In the genomic region with DNA sequence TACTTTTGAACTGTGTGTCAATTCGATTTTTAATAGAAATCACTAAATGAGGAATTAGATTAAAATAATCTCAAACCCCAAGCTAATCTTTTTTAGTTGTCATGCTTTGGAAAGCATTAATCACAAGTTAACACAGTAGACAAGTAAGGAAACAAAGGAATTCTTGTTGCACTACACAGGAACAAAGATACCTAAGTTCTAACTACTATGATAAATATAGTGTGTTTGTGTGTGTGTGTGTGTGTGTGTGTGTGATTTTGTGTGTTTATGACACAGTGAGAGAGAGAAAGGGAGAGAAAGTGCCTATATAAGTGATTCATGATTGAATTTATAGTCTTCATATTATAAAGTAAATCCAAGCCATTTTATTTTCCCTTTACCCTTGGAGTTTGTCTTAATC, we compare ENCODE assay signal across 21 cellular contexts.
A peak's percentile ranks its signal among the peaks of the same experiment; 100 is the strongest.
DNase-seq lines count a peak whose midpoint lies in the region; ATAC-seq and TF ChIP-seq lines count a peak whose summit lies in the region.
"Had no signal": no experiment of that assay in that cellular context is flagged by ENCODE, and none has a peak within 500 bp of the region (broad histone marks: within the 10 kb centered on the region; RNA-seq: fewer than 3 reads in every experiment).

No MANE protein-coding gene starts in this region.

- in situ Hi-C loops in SK-MEL-5 (cut with HindIII; ENCODE audit: low pct_unique_long_range_greater_than_20kb, low sequenced_read_pairs), result no loop called here

- no peak overlapping the region for H3K4me3 ChIP-seq in retinal pigment epithelial cell (ENCODE audit: low read length)
- H3K4me3 ChIP-seq: A549; BLaER1 treated with 17β-estradiol and CSF1 and Interleukin-3, amounts not matched to agents 10 nM and 100 nM; GM12878 had no signal

- DNase-seq in COLO829 (ENCODE audit: low spot score) (peak; percentile 28), SK-MEL-5 (ENCODE audit: low read depth, low spot score) (peak; percentile 61), foreskin melanocyte (peak; percentile 53), retinal pigment epithelial cell (ENCODE audit: low read depth) (peak; percentile 47), MV-4-11 (lab: John Stamatoyannopoulos, UW) (no peak), iPS-NIHi7 (ENCODE audit: extremely low spot score) (no peak)
- DNase-seq: AML-193; CD4-positive, alpha-beta T cell; CD8-positive, alpha-beta T cell; COR-L47; DMS 273 treated with DMSO at 0.1 percent for 48 hours; DMS153; DMS53; DMS79; DND-41; EL; GDM1 had no signal

- ATAC-seq in GM21576 (IDR thresholded peaks at IDR 0.05; ENCODE audit: unreplicated experiment), result no peak
- ATAC-seq: A549; CD8-positive, alpha-beta T cell; GM12878 had no signal

- TF ChIP-seq CTCF in retinal pigment epithelial cell (conservative IDR thresholded peaks at IDR 0.05; ENCODE audit: low read depth, low read length), result no peak

Comparison
In these comparisons a context has a peak if more than half of its experiments do, and no peak if none do; other contexts are left out.
1. DNase-seq: peak in COLO829 (single experiment), SK-MEL-5 (single experiment), foreskin melanocyte (single experiment) and retinal pigment epithelial cell (single experiment); none in MV-4-11 (single experiment) and iPS-NIHi7 (single experiment).